ENCODE assay signal across 26 cellular contexts in the genomic region with DNA sequence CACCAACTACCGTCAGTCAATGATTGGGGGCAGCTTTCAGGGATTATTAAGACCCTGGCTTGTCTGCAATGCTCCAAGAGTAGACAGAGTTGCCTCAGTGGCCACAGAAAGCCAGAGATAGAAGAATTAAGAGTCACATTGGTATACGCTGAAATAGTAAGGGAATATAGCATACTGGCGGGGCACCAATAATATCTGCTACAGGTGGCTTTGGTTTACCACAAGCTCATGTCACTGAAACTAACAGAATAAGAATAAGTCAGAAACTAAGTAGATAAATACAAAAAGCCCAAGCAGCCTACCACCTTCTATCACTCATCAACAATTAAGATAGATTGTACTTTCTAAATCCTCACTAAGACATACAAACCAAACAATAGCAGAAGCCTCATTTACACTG.
"Had no signal": no experiment of that assay in that cellular context is flagged by ENCODE, and none has a peak within 500 bp of the region (broad histone marks: within the 10 kb centered on the region; RNA-seq: fewer than 3 reads in every experiment).

No MANE protein-coding gene starts in this region.

- FAIRE-seq: endothelial cell of umbilical vein, frontal cortex, small intestine had no signal

- H3K27me3 ChIP-seq: esophagus squamous epithelium, ovary, right lobe of liver, thyroid gland, vagina had no signal

- H3K36me3 ChIP-seq: esophagus squamous epithelium, left ventricle myocardium inferior, lower lobe of right lung, ovary, right lobe of liver, thyroid gland, vagina had no signal

- H3K27ac ChIP-seq: coronary artery, esophagus squamous epithelium, left ventricle myocardium inferior, lower lobe of right lung, ovary, right lobe of liver, thyroid gland, vagina had no signal

- ATAC-seq: left colon; lower lobe of right lung; natural killer cell; right lobe of liver; stimulated activated naive CD8-positive, alpha-beta T cell treated with anti-CD3 and anti-CD28 coated beads, Interleukin-15, amount 100 ng/mL, for 72 hours had no signal

- H3K4me3 Mint-ChIP-seq: immature natural killer cell; natural killer cell; stimulated activated naive CD8-positive, alpha-beta T cell treated with anti-CD3 and anti-CD28 coated beads, Interleukin-15, amount 100 ng/mL, for 72 hours had no signal

- H3K9me3 Mint-ChIP-seq: natural killer cell; stimulated activated naive CD8-positive, alpha-beta T cell treated with anti-CD3 and anti-CD28 coated beads, Interleukin-15, amount 100 ng/mL, for 72 hours had no signal

- H3K27ac Mint-ChIP-seq: immature natural killer cell; natural killer cell; progenitor cell of endocrine pancreas; stimulated activated naive CD8-positive, alpha-beta T cell treated with anti-CD3 and anti-CD28 coated beads, Interleukin-15, amount 100 ng/mL, for 72 hours had no signal

- H3K36me3 Mint-ChIP-seq: immature natural killer cell, natural killer cell had no signal

- H3K4me1 ChIP-seq: right lobe of liver had no signal

- H3K27me3 Mint-ChIP-seq: progenitor cell of endocrine pancreas; stimulated activated naive CD8-positive, alpha-beta T cell treated with anti-CD3 and anti-CD28 coated beads, Interleukin-15, amount 100 ng/mL, for 72 hours had no signal

- H3K9me3 ChIP-seq: esophagus squamous epithelium, left ventricle myocardium inferior, lower lobe of right lung, ovary, right lobe of liver, thyroid gland, vagina had no signal

- DNase-seq: dermis blood vessel endothelial cell; effector memory CD4-positive, alpha-beta T cell; esophagus squamous epithelium; hypothalamus; immature natural killer cell; islet precursor cell; kidney glomerular epithelial cell; left colon; left ventricle myocardium inferior; lower lobe of right lung; natural killer cell; occipital lobe; ovary; right lobe of liver; small intestine; stimulated activated CD4-positive, alpha-beta T cell treated with anti-CD3 and anti-CD28 coated beads, Interleukin-15, amount 100 ng/mL, for 24 hours; stimulated activated CD4-positive, alpha-beta T cell treated with anti-CD3 and anti-CD28 coated beads, Interleukin-2, amount 100 ng/mL, for 48 hours; stimulated activated naive CD4-positive, alpha-beta T cell; stimulated activated naive CD8-positive, alpha-beta T cell treated with anti-CD3 and anti-CD28 coated beads, Interleukin-15, amount 100 ng/mL, for 72 hours; thyroid gland; trophoblast cell had no signal

- H3K4me3 ChIP-seq: coronary artery, esophagus squamous epithelium, left ventricle myocardium inferior, lower lobe of right lung, ovary, right lobe of liver, thyroid gland, vagina had no signal
